Comparison of ENCODE assay signal across 1 cellular context in genomic region chr4:7050481-7051143, GRCh38.
TF ChIP-seq lines count a peak whose summit lies in the region.

No MANE protein-coding gene starts in this region.

TF ChIP-seq in K562, 482 proteins besides CTCF, POLR2A, EP300 and RAD21:
- TF ChIP-seq EGR1 (conservative IDR thresholded peaks at IDR 0.05) (peak; percentile 88), RBM22 (IDR thresholded peaks at IDR 0.05; ENCODE audit: low read depth, low read length, poor library complexity, severe bottlenecking) (peak; percentile 17), TAL1 (IDR thresholded peaks at IDR 0.05) (no peak), ZNF551 (CRISPR knock-in tag; IDR thresholded peaks at IDR 0.05) (no peak), TSC22D4 (tag; IDR thresholded peaks at IDR 0.05) (no peak), CHCHD3 (CRISPR knock-in tag; IDR thresholded peaks at IDR 0.05) (no peak), ZNF75A (CRISPR knock-in tag; IDR thresholded peaks at IDR 0.05) (no peak), POLR2B (IDR thresholded peaks at IDR 0.05; ENCODE audit: low read depth, partially characterized antibody) (no peak), POLR2AphosphoS5 (IDR thresholded peaks at IDR 0.05; ENCODE audit: control insufficient read depth, insufficient read depth, low read depth, low read length) (no peak), ZNF408 (CRISPR knock-in tag; IDR thresholded peaks at IDR 0.05; ENCODE audit: low read depth) (no peak), RFX5 (IDR thresholded peaks at IDR 0.05; ENCODE audit: low read depth, low read length) (no peak), ZNF24 (IDR thresholded peaks at IDR 0.05) (no peak), RBM39 (optimal IDR thresholded peaks at IDR 0.05; ENCODE audit: low read depth, low read length) (no peak), TBL1XR1 (IDR thresholded peaks at IDR 0.05; ENCODE audit: low read length in 2 of 2) (no peak), USF2 (CRISPR knock-in tag; IDR thresholded peaks at IDR 0.05) (no peak), RNF219 (CRISPR knock-in tag; IDR thresholded peaks at IDR 0.05) (no peak)
- TF ChIP-seq, protein P1, sequence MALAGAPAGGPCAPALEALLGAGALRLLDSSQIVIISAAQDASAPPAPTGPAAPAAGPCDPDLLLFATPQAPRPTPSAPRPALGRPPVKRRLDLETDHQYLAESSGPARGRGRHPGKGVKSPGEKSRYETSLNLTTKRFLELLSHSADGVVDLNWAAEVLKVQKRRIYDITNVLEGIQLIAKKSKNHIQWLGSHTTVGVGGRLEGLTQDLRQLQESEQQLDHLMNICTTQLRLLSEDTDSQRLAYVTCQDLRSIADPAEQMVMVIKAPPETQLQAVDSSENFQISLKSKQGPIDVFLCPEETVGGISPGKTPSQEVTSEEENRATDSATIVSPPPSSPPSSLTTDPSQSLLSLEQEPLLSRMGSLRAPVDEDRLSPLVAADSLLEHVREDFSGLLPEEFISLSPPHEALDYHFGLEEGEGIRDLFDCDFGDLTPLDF (CRISPR knock-in tag; IDR thresholded peaks at IDR 0.05), result no peak
- TF ChIP-seq, protein P2, sequence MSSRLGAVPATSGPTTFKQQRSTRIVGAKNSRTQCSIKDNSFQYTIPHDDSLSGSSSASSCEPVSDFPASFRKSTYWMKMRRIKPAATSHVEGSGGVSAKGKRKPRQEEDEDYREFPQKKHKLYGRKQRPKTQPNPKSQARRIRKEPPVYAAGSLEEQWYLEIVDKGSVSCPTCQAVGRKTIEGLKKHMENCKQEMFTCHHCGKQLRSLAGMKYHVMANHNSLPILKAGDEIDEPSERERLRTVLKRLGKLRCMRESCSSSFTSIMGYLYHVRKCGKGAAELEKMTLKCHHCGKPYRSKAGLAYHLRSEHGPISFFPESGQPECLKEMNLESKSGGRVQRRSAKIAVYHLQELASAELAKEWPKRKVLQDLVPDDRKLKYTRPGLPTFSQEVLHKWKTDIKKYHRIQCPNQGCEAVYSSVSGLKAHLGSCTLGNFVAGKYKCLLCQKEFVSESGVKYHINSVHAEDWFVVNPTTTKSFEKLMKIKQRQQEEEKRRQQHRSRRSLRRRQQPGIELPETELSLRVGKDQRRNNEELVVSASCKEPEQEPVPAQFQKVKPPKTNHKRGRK (tag; IDR thresholded peaks at IDR 0.05), result no peak
TF ChIP-seq in K562: peak in this region for 2.
